26 cellular contexts compared by ENCODE assay signal in genomic region chr3:50222169-50222528, GRCh38. TPM values are rescaled to one million over a fixed set of nuclear protein-coding genes. Genes with fewer than 3 reads are reported as not detected.
"Had no signal": no experiment of that assay in that cellular context is flagged by ENCODE, and none has a peak within 500 bp of the region (broad histone marks: within the 10 kb centered on the region; RNA-seq: fewer than 3 reads in every experiment).

No MANE protein-coding gene starts in this region.

- H3K9me3 ChIP-seq: ascending aorta, body of pancreas had no signal

- H3K4me3 ChIP-seq: ascending aorta, body of pancreas had no signal

- H3K4me3 Mint-ChIP-seq: activated CD4-positive, alpha-beta T cell treated with anti-CD3 and anti-CD28 coated beads, Interleukin-2, amount 10 ng/mL, durations not matched to agents 24 days and 14 days; activated naive CD8-positive, alpha-beta T cell treated with anti-CD3 and anti-CD28 coated beads, Interleukin-2, amount 50 U/mL, for 24 hours; activated T-cell treated with anti-CD3 and anti-CD28 coated beads, Interleukin-2, amount 50 U/mL, for 4 hours; T-helper 17 cell; WTC11 had no signal

- H3K27me3 Mint-ChIP-seq: T-helper 17 cell had no signal

- H3K27me3 ChIP-seq: ascending aorta, body of pancreas had no signal

- H3K36me3 ChIP-seq: ascending aorta had no signal

- ATAC-seq: activated naive CD4-positive, alpha-beta T cell treated with anti-CD3 and anti-CD28 coated beads, Interleukin-2, amount 50 U/mL, for 72 hours; activated naive CD8-positive, alpha-beta T cell treated with anti-CD3 and anti-CD28 coated beads, Interleukin-2, amount 50 U/mL, for 24 hours; activated T-cell treated with anti-CD3 and anti-CD28 coated beads, Interleukin-2, amount 50 U/mL, for 4 hours; T-helper 17 cell had no signal

- H3K9me3 Mint-ChIP-seq: activated CD4-positive, alpha-beta T cell treated with anti-CD3 and anti-CD28 coated beads, Interleukin-2, amount 10 ng/mL, durations not matched to agents 24 days and 14 days; activated naive CD4-positive, alpha-beta T cell treated with anti-CD3 and anti-CD28 coated beads, Interleukin-2, amount 50 U/mL, for 72 hours; activated naive CD8-positive, alpha-beta T cell treated with anti-CD3 and anti-CD28 coated beads, Interleukin-2, amount 50 U/mL, for 24 hours; activated T-cell treated with anti-CD3 and anti-CD28 coated beads, Interleukin-2, amount 50 U/mL, for 4 hours; WTC11 had no signal

- DNase-seq: activated CD4-positive, alpha-beta T cell treated with anti-CD3 and anti-CD28 coated beads for 1 hour; activated CD4-positive, alpha-beta T cell treated with anti-CD3 and anti-CD28 coated beads, Interleukin-2, amount 10 ng/mL, durations not matched to agents 24 days and 14 days; activated CD4-positive, alpha-beta T cell treated with anti-CD3 and anti-CD28 coated beads, Interleukin-2, amount 50 U/mL, for 48 hours; activated CD8-positive, alpha-beta memory T cell treated with anti-CD3 and anti-CD28 coated beads for 24 hours; activated effector memory CD4-positive, alpha-beta T cell treated with anti-CD3 and anti-CD28 coated beads, Interleukin-2, amount 50 U/mL, for 16 hours; activated naive CD4-positive, alpha-beta T cell treated with Interleukin-2 at 50 U/mL for 16 hours; activated naive CD8-positive, alpha-beta T cell treated with anti-CD3 and anti-CD28 coated beads, Interleukin-2, amount 50 U/mL, for 24 hours; activated T-cell treated with anti-CD3 and anti-CD28 coated beads, Interleukin-2, amount 50 U/mL, for 4 hours; amniotic stem cell; NCI-H1092; NCI-H1417; NCI-H2029; NCI-H345; NCI-H510A; NCI-H526 treated with DMSO at 0.1 percent for 48 hours; NCI-H82; SIG-M5; T-helper 17 cell; T-helper 9 cell had no signal

- H3K36me3 Mint-ChIP-seq: activated naive CD4-positive, alpha-beta T cell treated with anti-CD3 and anti-CD28 coated beads, Interleukin-2, amount 50 U/mL, for 72 hours; WTC11 had no signal

- H3K27ac Mint-ChIP-seq: activated CD4-positive, alpha-beta T cell treated with anti-CD3 and anti-CD28 coated beads, Interleukin-2, amount 10 ng/mL, durations not matched to agents 24 days and 14 days; activated naive CD4-positive, alpha-beta T cell treated with anti-CD3 and anti-CD28 coated beads, Interleukin-2, amount 50 U/mL, for 72 hours; activated naive CD8-positive, alpha-beta T cell treated with anti-CD3 and anti-CD28 coated beads, Interleukin-2, amount 50 U/mL, for 24 hours; WTC11 had no signal

- H3K27ac ChIP-seq: ascending aorta had no signal

RNA-seq across cellular contexts. Expression of gene SLC38A3, which starts 17.1 kb away (rescaled TPM):
- total RNA-seq: activated CD4-positive, alpha-beta T cell treated with anti-CD3 and anti-CD28 coated beads, Interleukin-2, amount 10 ng/mL, durations not matched to agents 24 days and 14 days; activated naive CD4-positive, alpha-beta T cell treated with anti-CD3 and anti-CD28 coated beads, Interleukin-2, amount 50 U/mL, for 72 hours; ascending aorta; MCF 10A; OCI-LY7; RPMI7951 had no signal

RNA-seq across cellular contexts. Expression of gene GNAT1, which starts 30.7 kb away (rescaled TPM):
- total RNA-seq: activated CD4-positive, alpha-beta T cell treated with anti-CD3 and anti-CD28 coated beads, Interleukin-2, amount 10 ng/mL, durations not matched to agents 24 days and 14 days; activated naive CD4-positive, alpha-beta T cell treated with anti-CD3 and anti-CD28 coated beads, Interleukin-2, amount 50 U/mL, for 72 hours; activated T-cell treated with anti-CD3 and anti-CD28 coated beads, Interleukin-2, amount 50 U/mL, for 4 hours; body of pancreas; MCF 10A; OCI-LY7; RPMI7951 had no signal

RNA-seq across cellular contexts. Expression of gene LSMEM2, which starts 56.7 kb away (rescaled TPM):
- total RNA-seq: activated CD4-positive, alpha-beta T cell treated with anti-CD3 and anti-CD28 coated beads, Interleukin-2, amount 10 ng/mL, durations not matched to agents 24 days and 14 days; activated naive CD4-positive, alpha-beta T cell treated with anti-CD3 and anti-CD28 coated beads, Interleukin-2, amount 50 U/mL, for 72 hours; ascending aorta; body of pancreas; MCF 10A; OCI-LY7; RPMI7951; T-helper 17 cell had no signal
